1 cellular context compared by ENCODE assay signal in the genomic region with DNA sequence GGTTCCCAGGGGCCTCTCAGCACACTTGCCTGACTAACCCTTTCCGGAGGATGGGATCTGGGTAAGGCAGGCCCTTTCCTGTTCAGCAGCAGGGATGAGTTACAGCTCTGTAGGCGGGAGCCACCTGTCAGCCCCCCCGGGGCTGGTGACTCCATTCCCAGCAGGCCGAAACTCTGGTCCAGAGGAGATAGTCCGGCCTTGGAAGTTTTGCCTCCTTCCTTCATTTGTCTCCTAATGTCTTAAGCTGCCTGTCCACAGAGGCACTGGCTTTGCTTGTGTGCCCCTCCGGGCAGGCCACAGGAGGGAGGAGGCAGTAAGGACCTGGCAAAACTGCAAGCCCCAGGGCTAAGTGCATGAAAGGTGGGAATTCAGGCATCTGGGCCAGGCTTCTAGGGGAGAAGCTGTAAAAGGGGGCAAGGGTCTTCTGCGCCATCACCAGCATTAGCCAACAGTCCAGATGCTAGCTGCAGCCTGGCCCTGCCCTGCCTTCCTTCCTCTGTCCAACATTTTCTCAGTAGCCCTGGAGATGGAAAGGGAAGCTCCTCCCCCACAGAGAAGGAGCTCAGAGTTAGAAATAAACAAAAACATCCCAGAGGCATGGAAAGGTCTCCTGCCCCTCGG.
TF ChIP-seq lines count a peak whose summit lies in the region.

No MANE protein-coding gene starts in this region.

TF ChIP-seq in HepG2, 621 proteins besides CTCF, POLR2A, EP300 and RAD21:
- TF ChIP-seq FOXA3 (CRISPR knock-in tag; IDR thresholded peaks at IDR 0.05) (no peak), ZNF737 (CRISPR knock-in tag; IDR thresholded peaks at IDR 0.05; ENCODE audit: borderline replicate concordance) (no peak), FOXM1 (CRISPR knock-in tag; IDR thresholded peaks at IDR 0.05) (no peak), ZNF614 (CRISPR knock-in tag; IDR thresholded peaks at IDR 0.05; ENCODE audit: borderline replicate concordance) (no peak), ZNF619 (CRISPR knock-in tag; IDR thresholded peaks at IDR 0.05) (no peak), MIER3 (CRISPR knock-in tag; IDR thresholded peaks at IDR 0.05; ENCODE audit: borderline replicate concordance) (no peak), USF2 (IDR thresholded peaks at IDR 0.05; ENCODE audit: low read depth, low read length) (no peak), USF2 (CRISPR knock-in tag; IDR thresholded peaks at IDR 0.05; ENCODE audit: borderline replicate concordance) (no peak), SRSF9 (IDR thresholded peaks at IDR 0.05; ENCODE audit: borderline replicate concordance, insufficient read depth, low read depth, low read length, poor library complexity, severe bottlenecking) (no peak), JUND (CRISPR knock-in tag; IDR thresholded peaks at IDR 0.05) (no peak), NCOA1 (CRISPR knock-in tag; IDR thresholded peaks at IDR 0.05) (no peak), FOXP1 (IDR thresholded peaks at IDR 0.05) (no peak), FOXP1 (CRISPR knock-in tag; IDR thresholded peaks at IDR 0.05) (no peak), ZNF530 (CRISPR knock-in tag; IDR thresholded peaks at IDR 0.05; ENCODE audit: low read depth) (no peak), ZNF652 (CRISPR knock-in tag; IDR thresholded peaks at IDR 0.05; ENCODE audit: borderline replicate concordance, low read depth) (no peak), SP140L (CRISPR knock-in tag; IDR thresholded peaks at IDR 0.05; ENCODE audit: borderline replicate concordance) (no peak), KLF15 (CRISPR knock-in tag; IDR thresholded peaks at IDR 0.05; ENCODE audit: borderline replicate concordance) (no peak), ZFP37 (CRISPR knock-in tag; IDR thresholded peaks at IDR 0.05; ENCODE audit: borderline replicate concordance) (no peak), SMAD3 (CRISPR knock-in tag; IDR thresholded peaks at IDR 0.05) (no peak)
- TF ChIP-seq, protein P1, sequence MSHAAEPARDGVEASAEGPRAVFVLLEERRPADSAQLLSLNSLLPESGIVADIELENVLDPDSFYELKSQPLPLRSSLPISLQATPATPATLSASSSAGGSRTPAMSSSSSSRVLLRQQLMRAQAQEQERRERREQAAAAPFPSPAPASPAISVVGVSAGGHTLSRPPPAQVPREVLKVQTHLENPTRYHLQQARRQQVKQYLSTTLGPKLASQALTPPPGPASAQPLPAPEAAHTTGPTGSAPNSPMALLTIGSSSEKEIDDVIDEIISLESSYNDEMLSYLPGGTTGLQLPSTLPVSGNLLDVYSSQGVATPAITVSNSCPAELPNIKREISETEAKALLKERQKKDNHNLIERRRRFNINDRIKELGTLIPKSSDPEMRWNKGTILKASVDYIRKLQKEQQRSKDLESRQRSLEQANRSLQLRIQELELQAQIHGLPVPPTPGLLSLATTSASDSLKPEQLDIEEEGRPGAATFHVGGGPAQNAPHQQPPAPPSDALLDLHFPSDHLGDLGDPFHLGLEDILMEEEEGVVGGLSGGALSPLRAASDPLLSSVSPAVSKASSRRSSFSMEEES (CRISPR knock-in tag; IDR thresholded peaks at IDR 0.05), result no peak
TF ChIP-seq in HepG2: peak in this region for 0.
